21 cellular contexts compared by ENCODE assay signal in the genomic region with DNA sequence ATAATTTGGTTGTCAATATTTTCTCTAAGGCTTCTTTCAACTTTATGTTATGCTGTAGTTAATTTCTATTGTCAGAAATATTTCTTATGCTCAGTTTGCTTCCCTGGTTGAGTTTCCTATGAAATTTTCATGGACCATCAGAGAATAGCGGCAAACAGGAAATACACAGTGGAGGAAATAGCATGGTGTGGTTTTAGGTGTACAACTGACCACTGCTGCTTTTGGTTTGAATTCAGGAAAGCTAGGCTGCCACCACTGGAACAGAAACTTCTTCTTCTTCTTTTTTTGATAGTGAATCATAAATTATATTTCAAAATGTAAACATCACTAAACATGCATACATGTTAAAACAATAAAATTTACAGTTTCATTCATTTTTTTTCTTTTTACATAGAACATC.
A peak's percentile ranks its signal among the peaks of the same experiment; 100 is the strongest.
DNase-seq lines count a peak whose midpoint lies in the region; ATAC-seq and TF ChIP-seq lines count a peak whose summit lies in the region.
"Had no signal": no experiment of that assay in that cellular context is flagged by ENCODE, and none has a peak within 500 bp of the region (broad histone marks: within the 10 kb centered on the region; RNA-seq: fewer than 3 reads in every experiment).

No MANE protein-coding gene starts in this region.

- whole genome bisulfite sequencing in SK-N-SH (ENCODE audit: low lambda C conversion rate), result 100% methylated on average over 1 of the region's 1 CpG

- no peak for TF ChIP-seq EP300 in SK-N-SH (IDR thresholded peaks at IDR 0.05; ENCODE audit: borderline replicate concordance in 1 of 2, low read depth in 1 of 2, low read length in 1 of 2)

- peaks cover 52% of the 10 kb centered on the region for H3K4me1 Mint-ChIP-seq in activated CD4-positive, alpha-beta memory T cell treated with anti-CD3 and anti-CD28 coated beads, Interleukin-2, amount 10 ng/mL, durations not matched to agents 7 days and 5 days
- H3K4me1 Mint-ChIP-seq in activated naive CD8-positive, alpha-beta T cell treated with anti-CD3 and anti-CD28 coated beads for 36 hours, result peaks cover 28% of the 10 kb centered on the region

- no peaks in the 10 kb centered on the region for H4K20me1 ChIP-seq in SK-N-SH (ENCODE audit: insufficient read depth)

- no peaks in the 10 kb centered on the region for H3K27me3 Mint-ChIP-seq in activated CD4-positive, alpha-beta memory T cell treated with anti-CD3 and anti-CD28 coated beads, Interleukin-2, amount 10 ng/mL, durations not matched to agents 7 days and 5 days
- H3K27me3 Mint-ChIP-seq in activated naive CD8-positive, alpha-beta T cell treated with anti-CD3 and anti-CD28 coated beads for 36 hours, result no peaks in the 10 kb centered on the region
- H3K27me3 Mint-ChIP-seq: activated naive CD4-positive, alpha-beta T cell treated with anti-CD3 and anti-CD28 coated beads, Interleukin-2, amount 50 U/mL, for 24 hours had no signal

- H3K4me3 ChIP-seq in SK-N-SH (ENCODE audit: low read depth in 2 of 2, low read length in 1 of 2) (no peak overlapping the region), astrocyte of the cerebellum (ENCODE audit: low read depth, low read length) (no peak overlapping the region), neutrophil (ENCODE audit: low read depth in 1 of 2, low read length in 1 of 2) (no peak overlapping the region)
- H3K4me3 ChIP-seq: ascending aorta, vagina had no signal

- POLR2A ChIA-PET in SK-N-SH (lab: Yijun Ruan, JAX), result no interaction called here
- POLR2A ChIA-PET in activated CD4-positive, alpha-beta memory T cell treated with anti-CD3 and anti-CD28 coated beads, Interleukin-2, amount 10 ng/mL, durations not matched to agents 7 days and 5 days (lab: Charles Lee), result interaction anchor here (1.1 kb wide), 1 partner anchor 24 kb away, joined by 3 read pairs; no protein-coding TSS in a partner anchor

- H2AFZ ChIP-seq in SK-N-SH (ENCODE audit: low read depth), result peak overlapping the region; percentile 20; the same call in 1 of the 2 replicates

- no peaks in the 10 kb centered on the region for H3K79me2 ChIP-seq in SK-N-SH (ENCODE audit: insufficient read depth)

- no peaks in the 10 kb centered on the region for H3K9me2 ChIP-seq in SK-N-SH

- TF ChIP-seq RAD21 in SK-N-SH (IDR thresholded peaks at IDR 0.05; ENCODE audit: low read length), result no peak

- H3K9me3 ChIP-seq in SK-N-SH (no peaks in the 10 kb centered on the region), neutrophil (no peaks in the 10 kb centered on the region)
- H3K9me3 ChIP-seq: ascending aorta, vagina had no signal

- H3K9ac ChIP-seq in SK-N-SH, result no peak overlapping the region

- no peak for DNase-seq in SK-N-SH
- peak; percentile 17 for DNase-seq in NOMO-1 treated with dmso at 0.1 percent for 144 hours (lab: John Stamatoyannopoulos, UW; ENCODE audit: unreplicated experiment)
- DNase-seq in astrocyte of the cerebellum (ENCODE audit: low read depth), result peak; percentile 19
- no peak for DNase-seq in activated CD4-positive, alpha-beta memory T cell treated with anti-CD3 and anti-CD28 coated beads, Interleukin-2, amount 10 ng/mL, durations not matched to agents 7 days and 5 days
- DNase-seq in activated naive CD8-positive, alpha-beta T cell treated with anti-CD3 and anti-CD28 coated beads for 36 hours, result no peak
- no peak for DNase-seq in stimulated activated CD4-positive, alpha-beta T cell treated with anti-CD3 and anti-CD28 coated beads, Interleukin-1b, Interleukin-23, amount 100 ng/mL, for 48 hours
- DNase-seq: 8988T; cerebellar nuclear complex; effector memory CD8-positive, alpha-beta T cell; NCI-H1417 treated with DMSO at 0.1 percent for 48 hours; NCI-H524 treated with DMSO at 0.1 percent for 48 hours; occipital lobe; substantia nigra; T-helper 9 cell had no signal

- in situ Hi-C loops in astrocyte of the cerebellum (cut with HindIII; ENCODE audit: low sequenced_read_pairs), result no loop called here

- no peaks in the 10 kb centered on the region for H3K9me3 Mint-ChIP-seq in activated CD4-positive, alpha-beta memory T cell treated with anti-CD3 and anti-CD28 coated beads, Interleukin-2, amount 10 ng/mL, durations not matched to agents 7 days and 5 days
- no peaks in the 10 kb centered on the region for H3K9me3 Mint-ChIP-seq in activated naive CD8-positive, alpha-beta T cell treated with anti-CD3 and anti-CD28 coated beads for 36 hours
- H3K9me3 Mint-ChIP-seq: activated naive CD4-positive, alpha-beta T cell treated with anti-CD3 and anti-CD28 coated beads, Interleukin-2, amount 50 U/mL, for 24 hours; activated T-helper 1 cell treated with anti-CD3 and anti-CD28 coated beads, Interleukin-12 subunit alpha, Interleukin-12 subunit beta, Interleukin-2, Interleukin-4 antibody, amounts not matched to agents 30 ng/mL and 10 ng/mL and 1 ng/mL, durations not matched to agents 14 hours and 24 hours and 36 hours; effector memory CD8-positive, alpha-beta T cell; H9 had no signal

- no peak overlapping the region for H3K27ac ChIP-seq in SK-N-SH (ENCODE audit: low read depth in 2 of 2, low read length in 1 of 2)
- H3K27ac ChIP-seq in neutrophil, result peak overlapping the region; percentile 76
- H3K27ac ChIP-seq: ascending aorta, vagina had no signal

- no peaks in the 10 kb centered on the region for H3K36me3 ChIP-seq in SK-N-SH (replicated peaks in 1 of 2; ENCODE audit: control insufficient read depth in 1 of 2, insufficient read depth in 2 of 2, low read length in 1 of 2)
- no peaks in the 10 kb centered on the region for H3K36me3 ChIP-seq in neutrophil
- H3K36me3 ChIP-seq: ascending aorta, vagina had no signal

- H3K27me3 ChIP-seq in SK-N-SH (ENCODE audit: insufficient read depth) (no peaks in the 10 kb centered on the region), neutrophil (no peaks in the 10 kb centered on the region)
- H3K27me3 ChIP-seq: ascending aorta, vagina had no signal

- no peak overlapping the region for H3K27ac Mint-ChIP-seq in activated CD4-positive, alpha-beta memory T cell treated with anti-CD3 and anti-CD28 coated beads, Interleukin-2, amount 10 ng/mL, durations not matched to agents 7 days and 5 days
- no peak overlapping the region for H3K27ac Mint-ChIP-seq in activated naive CD8-positive, alpha-beta T cell treated with anti-CD3 and anti-CD28 coated beads for 36 hours
- H3K27ac Mint-ChIP-seq: activated naive CD4-positive, alpha-beta T cell treated with anti-CD3 and anti-CD28 coated beads, Interleukin-2, amount 50 U/mL, for 24 hours; activated T-helper 1 cell treated with anti-CD3 and anti-CD28 coated beads, Interleukin-12 subunit alpha, Interleukin-12 subunit beta, Interleukin-2, Interleukin-4 antibody, amounts not matched to agents 30 ng/mL and 10 ng/mL and 1 ng/mL, durations not matched to agents 14 hours and 24 hours and 36 hours; effector memory CD8-positive, alpha-beta T cell had no signal

- H3F3A ChIP-seq in SK-N-SH (replicated peaks; ENCODE audit: insufficient read depth), result peaks cover 22% of the 10 kb centered on the region

- TF ChIP-seq CTCF in SK-N-SH (IDR thresholded peaks at IDR 0.05) (no peak), astrocyte of the cerebellum (IDR thresholded peaks at IDR 0.05; ENCODE audit: low read depth, low read length, missing control alignments) (no peak), neutrophil (IDR thresholded peaks at IDR 0.05) (no peak)

- peaks cover 15 to 68% of the 10 kb centered on the region in 2 experiments for H3K4me1 ChIP-seq in SK-N-SH (ENCODE audit: control insufficient read depth in 1 of 2, insufficient read depth in 2 of 2, low read depth in 1 of 2, low read length in 1 of 2)
- peaks cover 24 to 47% of the 10 kb centered on the region in 2 experiments for H3K4me1 ChIP-seq in neutrophil (ENCODE audit: control insufficient read depth in 1 of 2, insufficient read depth in 1 of 2, low read depth in 1 of 2, low read length in 1 of 2)

- no peak overlapping the region for H3K4me3 Mint-ChIP-seq in activated CD4-positive, alpha-beta memory T cell treated with anti-CD3 and anti-CD28 coated beads, Interleukin-2, amount 10 ng/mL, durations not matched to agents 7 days and 5 days
- H3K4me3 Mint-ChIP-seq in activated naive CD8-positive, alpha-beta T cell treated with anti-CD3 and anti-CD28 coated beads for 36 hours, result no peak overlapping the region
- H3K4me3 Mint-ChIP-seq: activated naive CD4-positive, alpha-beta T cell treated with anti-CD3 and anti-CD28 coated beads, Interleukin-2, amount 50 U/mL, for 24 hours; activated T-helper 1 cell treated with anti-CD3 and anti-CD28 coated beads, Interleukin-12 subunit alpha, Interleukin-12 subunit beta, Interleukin-2, Interleukin-4 antibody, amounts not matched to agents 30 ng/mL and 10 ng/mL and 1 ng/mL, durations not matched to agents 14 hours and 24 hours and 36 hours; effector memory CD8-positive, alpha-beta T cell; H9 had no signal

- CTCF ChIA-PET in SK-N-SH (lab: Yijun Ruan, JAX), result interaction anchor here (1.4 kb wide), 1 partner anchor 91 kb away, joined by 4 read pairs; no protein-coding TSS in a partner anchor
- CTCF ChIA-PET in activated CD4-positive, alpha-beta memory T cell treated with anti-CD3 and anti-CD28 coated beads, Interleukin-2, amount 10 ng/mL, durations not matched to agents 7 days and 5 days (lab: Charles Lee), result interaction anchor here (1.4 kb wide), 1 partner anchor 92 kb away, joined by 3 read pairs; no protein-coding TSS in a partner anchor

- H3K36me3 Mint-ChIP-seq in activated CD4-positive, alpha-beta memory T cell treated with anti-CD3 and anti-CD28 coated beads, Interleukin-2, amount 10 ng/mL, durations not matched to agents 7 days and 5 days (ENCODE audit: low read depth), result no peaks in the 10 kb centered on the region
- H3K36me3 Mint-ChIP-seq in activated naive CD8-positive, alpha-beta T cell treated with anti-CD3 and anti-CD28 coated beads for 36 hours, result no peaks in the 10 kb centered on the region
- H3K36me3 Mint-ChIP-seq: activated naive CD4-positive, alpha-beta T cell treated with anti-CD3 and anti-CD28 coated beads, Interleukin-2, amount 50 U/mL, for 24 hours had no signal

- no peak overlapping the region for H3K4me2 ChIP-seq in SK-N-SH

- no peak for ATAC-seq in SK-N-SH treated with all-trans-retinoic acid at 6 μM for 48 hours
- ATAC-seq: effector memory CD8-positive, alpha-beta T cell had no signal

TF ChIP-seq in SK-N-SH, 30 proteins besides CTCF, POLR2A, EP300 and RAD21 (continues in another document):
- no peak for TF ChIP-seq GATA2 (CRISPR knock-in tag; IDR thresholded peaks at IDR 0.05)
- no peak for TF ChIP-seq RFX5 (IDR thresholded peaks at IDR 0.05; ENCODE audit: low read length)
- no peak for TF ChIP-seq FOXJ3 (CRISPR knock-in tag; IDR thresholded peaks at IDR 0.05)
- no peak for TF ChIP-seq RCOR1 (IDR thresholded peaks at IDR 0.05; ENCODE audit: low read length)
- no peak for TF ChIP-seq JUND (IDR thresholded peaks at IDR 0.05)
- no peak for TF ChIP-seq MEF2A (IDR thresholded peaks at IDR 0.05; ENCODE audit: borderline replicate concordance, low read depth)

TF ChIP-seq in SK-N-SH treated with all-trans-retinoic acid at 6 μM for 48 hours, 23 proteins besides CTCF, POLR2A, EP300 and RAD21 (continues in another document):
- no peak for TF ChIP-seq ZNF8 (CRISPR knock-in tag; IDR thresholded peaks at IDR 0.05)
- TF ChIP-seq PPARA (CRISPR knock-in tag; IDR thresholded peaks at IDR 0.05; ENCODE audit: borderline replicate concordance), result no peak
- TF ChIP-seq ESRRG (CRISPR knock-in tag; IDR thresholded peaks at IDR 0.05), result no peak
- no peak for TF ChIP-seq RARB (CRISPR knock-in tag; IDR thresholded peaks at IDR 0.05)
- TF ChIP-seq BACH2 (CRISPR knock-in tag; IDR thresholded peaks at IDR 0.05; ENCODE audit: borderline replicate concordance), result no peak
- no peak for TF ChIP-seq TOX (CRISPR knock-in tag; IDR thresholded peaks at IDR 0.05; ENCODE audit: borderline replicate concordance)
- no peak for TF ChIP-seq ZNF70 (CRISPR knock-in tag; IDR thresholded peaks at IDR 0.05)

Comparison
In these comparisons a context has a peak if more than half of its experiments do, and no peak if none do; other contexts are left out.
1. DNase-seq: peak in NOMO-1 treated with dmso at 0.1 percent for 144 hours (single experiment) and astrocyte of the cerebellum (single experiment); none in SK-N-SH (single experiment), activated CD4-positive, alpha-beta memory T cell treated with anti-CD3 and anti-CD28 coated beads, Interleukin-2, amount 10 ng/mL, durations not matched to agents 7 days and 5 days (single experiment), activated naive CD8-positive, alpha-beta T cell treated with anti-CD3 and anti-CD28 coated beads for 36 hours (single experiment) and stimulated activated CD4-positive, alpha-beta T cell treated with anti-CD3 and anti-CD28 coated beads, Interleukin-1b, Interleukin-23, amount 100 ng/mL, for 48 hours (single experiment).